ENCODE assay signal across 2 cellular contexts in the genomic region with DNA sequence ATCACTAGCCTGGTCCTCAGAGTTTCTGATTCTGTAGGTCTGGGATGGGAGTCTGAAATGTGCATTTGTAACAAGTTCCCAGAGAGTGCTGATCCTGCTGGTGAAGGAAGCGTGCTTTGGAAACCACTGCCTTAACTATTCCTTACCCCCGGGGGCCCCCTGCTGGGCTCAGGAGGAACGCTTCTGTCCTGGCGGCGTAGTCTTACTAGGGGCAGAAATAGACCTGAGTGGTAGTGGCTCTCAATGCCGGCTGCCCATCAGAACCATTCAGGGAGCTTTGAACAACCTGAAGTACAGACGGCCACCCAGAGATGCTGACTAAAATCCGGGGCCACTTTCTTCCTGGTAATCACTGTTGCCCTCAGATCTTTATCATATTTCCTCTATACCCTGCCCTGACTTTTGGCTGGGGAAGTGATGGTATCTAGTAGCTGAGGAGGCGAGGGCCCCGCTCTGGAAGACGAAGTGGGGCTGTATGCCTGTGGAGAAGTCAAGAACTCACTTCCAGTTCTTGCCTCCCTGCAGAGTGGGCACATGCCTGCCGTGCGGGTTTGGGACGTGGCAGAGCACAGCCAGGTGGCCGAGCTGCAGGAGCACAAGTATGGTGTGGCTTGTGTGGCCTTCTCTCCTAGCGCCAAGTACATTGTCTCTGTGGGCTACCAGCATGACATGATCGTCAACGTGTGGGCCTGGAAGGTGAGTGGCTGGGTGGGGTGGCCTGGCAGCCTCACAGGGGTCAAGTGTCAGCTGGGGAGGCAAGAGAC.
TF ChIP-seq lines count a peak whose summit lies in the region.

No MANE protein-coding gene starts in this region.

TF ChIP-seq in GM12891, 5 proteins besides CTCF, POLR2A, EP300 and RAD21 (continued from another document):
- TF ChIP-seq SPI1 (IDR thresholded peaks at IDR 0.05; ENCODE audit: low read depth, low read length) (no peak), TAF1 (IDR thresholded peaks at IDR 0.05; ENCODE audit: low read depth, low read length) (no peak), PAX5 (IDR thresholded peaks at IDR 0.05; ENCODE audit: insufficient read depth, low read length, severe bottlenecking) (no peak), POLR2AphosphoS5 (IDR thresholded peaks at IDR 0.05; ENCODE audit: low read depth, low read length) (no peak)

TF ChIP-seq in GM12878, 131 proteins besides CTCF, POLR2A, EP300 and RAD21 (continued from another document and continues in another):
- TF ChIP-seq KAT2A (conservative IDR thresholded peaks at IDR 0.05; ENCODE audit: control insufficient read depth, low read depth, low read length) (no peak), HDAC2 (IDR thresholded peaks at IDR 0.05) (no peak), NFXL1 (IDR thresholded peaks at IDR 0.05; ENCODE audit: borderline replicate concordance) (no peak), SUPT20H (IDR thresholded peaks at IDR 0.05; ENCODE audit: borderline replicate concordance, control insufficient read depth, low read depth, low read length) (no peak), RB1 (IDR thresholded peaks at IDR 0.05; ENCODE audit: borderline replicate concordance) (no peak), YY1 (IDR thresholded peaks at IDR 0.05; ENCODE audit: low read depth, low read length) (peak; percentile 77), IKZF1 (conservative IDR thresholded peaks at IDR 0.05) (peak; percentile 53), RCOR1 (conservative IDR thresholded peaks at IDR 0.05; ENCODE audit: low read depth, low read length) (no peak), HCFC1 (IDR thresholded peaks at IDR 0.05; ENCODE audit: low read length) (no peak), MEF2B (IDR thresholded peaks at IDR 0.05; ENCODE audit: partially characterized antibody, poor library complexity, severe bottlenecking) (no peak), ATF7 (IDR thresholded peaks at IDR 0.05; ENCODE audit: low read depth) (no peak), MTA3 (IDR thresholded peaks at IDR 0.05; ENCODE audit: borderline replicate concordance, low read length) (no peak), NBN (IDR thresholded peaks at IDR 0.05) (no peak), ASH2L (IDR thresholded peaks at IDR 0.05; ENCODE audit: borderline replicate concordance, low read depth) (no peak), RUNX3 (IDR thresholded peaks at IDR 0.05; ENCODE audit: low read length) (peak; percentile 51), CBFB (IDR thresholded peaks at IDR 0.05; ENCODE audit: low read depth) (peak; percentile 39; the same call in 1 of the 2 replicates), KLF5 (IDR thresholded peaks at IDR 0.05; ENCODE audit: partially characterized antibody) (no peak), EGR1 (IDR thresholded peaks at IDR 0.05; ENCODE audit: borderline replicate concordance in 1 of 2, low read depth in 2 of 2, low read length in 2 of 2) (no peak), ZZZ3 (IDR thresholded peaks at IDR 0.05; ENCODE audit: control insufficient read depth, insufficient read length, low read depth) (no peak), IKZF2 (IDR thresholded peaks at IDR 0.05) (peak; percentile 22 to 23; a peak in 1 of 4 replicates), RAD51 (IDR thresholded peaks at IDR 0.05) (no peak), ESRRA (IDR thresholded peaks at IDR 0.05; ENCODE audit: low read length) (no peak), RBBP5 (conservative IDR thresholded peaks at IDR 0.05) (no peak), POU2F2 (IDR thresholded peaks at IDR 0.05; ENCODE audit: borderline replicate concordance, low read depth, low read length) (no peak), TARDBP (IDR thresholded peaks at IDR 0.05; ENCODE audit: borderline replicate concordance) (no peak), MYB (IDR thresholded peaks at IDR 0.05; ENCODE audit: borderline replicate concordance, low read depth, low read length) (no peak), PAX8 (IDR thresholded peaks at IDR 0.05) (no peak), CHD4 (IDR thresholded peaks at IDR 0.05) (no peak), RFX5 (IDR thresholded peaks at IDR 0.05; ENCODE audit: low read depth, low read length) (no peak), LARP7 (IDR thresholded peaks at IDR 0.05) (0 out of 2 replicates have a peak, but pooled peaks have one; percentile 35), GABPA (IDR thresholded peaks at IDR 0.05; ENCODE audit: low read depth) (no peak), HDAC6 (IDR thresholded peaks at IDR 0.05; ENCODE audit: unreplicated experiment) (no peak), CHD2 (IDR thresholded peaks at IDR 0.05; ENCODE audit: borderline replicate concordance, low read depth, low read length) (no peak), SMC3 (IDR thresholded peaks at IDR 0.05; ENCODE audit: borderline replicate concordance, low read length) (peak; percentile 98), YBX1 (IDR thresholded peaks at IDR 0.05) (no peak), JUND (IDR thresholded peaks at IDR 0.05; ENCODE audit: low read depth, low read length) (no peak), HDGF (IDR thresholded peaks at IDR 0.05) (no peak), SREBF1 (IDR thresholded peaks at IDR 0.05; ENCODE audit: low read length) (no peak), NFIC (IDR thresholded peaks at IDR 0.05; ENCODE audit: low read depth, low read length) (no peak), EED (IDR thresholded peaks at IDR 0.05; ENCODE audit: low read depth) (0 out of 2 replicates have a peak, but pooled peaks have one; percentile 38), ZNF207 (IDR thresholded peaks at IDR 0.05; ENCODE audit: borderline replicate concordance) (no peak), RELA (IDR thresholded peaks at IDR 0.05; ENCODE audit: borderline replicate concordance, partially characterized antibody) (peak; percentile 43), TCF12 (IDR thresholded peaks at IDR 0.05; ENCODE audit: low read depth, low read length) (no peak), BMI1 (IDR thresholded peaks at IDR 0.05; ENCODE audit: borderline replicate concordance) (no peak)
- TF ChIP-seq, protein P1, sequence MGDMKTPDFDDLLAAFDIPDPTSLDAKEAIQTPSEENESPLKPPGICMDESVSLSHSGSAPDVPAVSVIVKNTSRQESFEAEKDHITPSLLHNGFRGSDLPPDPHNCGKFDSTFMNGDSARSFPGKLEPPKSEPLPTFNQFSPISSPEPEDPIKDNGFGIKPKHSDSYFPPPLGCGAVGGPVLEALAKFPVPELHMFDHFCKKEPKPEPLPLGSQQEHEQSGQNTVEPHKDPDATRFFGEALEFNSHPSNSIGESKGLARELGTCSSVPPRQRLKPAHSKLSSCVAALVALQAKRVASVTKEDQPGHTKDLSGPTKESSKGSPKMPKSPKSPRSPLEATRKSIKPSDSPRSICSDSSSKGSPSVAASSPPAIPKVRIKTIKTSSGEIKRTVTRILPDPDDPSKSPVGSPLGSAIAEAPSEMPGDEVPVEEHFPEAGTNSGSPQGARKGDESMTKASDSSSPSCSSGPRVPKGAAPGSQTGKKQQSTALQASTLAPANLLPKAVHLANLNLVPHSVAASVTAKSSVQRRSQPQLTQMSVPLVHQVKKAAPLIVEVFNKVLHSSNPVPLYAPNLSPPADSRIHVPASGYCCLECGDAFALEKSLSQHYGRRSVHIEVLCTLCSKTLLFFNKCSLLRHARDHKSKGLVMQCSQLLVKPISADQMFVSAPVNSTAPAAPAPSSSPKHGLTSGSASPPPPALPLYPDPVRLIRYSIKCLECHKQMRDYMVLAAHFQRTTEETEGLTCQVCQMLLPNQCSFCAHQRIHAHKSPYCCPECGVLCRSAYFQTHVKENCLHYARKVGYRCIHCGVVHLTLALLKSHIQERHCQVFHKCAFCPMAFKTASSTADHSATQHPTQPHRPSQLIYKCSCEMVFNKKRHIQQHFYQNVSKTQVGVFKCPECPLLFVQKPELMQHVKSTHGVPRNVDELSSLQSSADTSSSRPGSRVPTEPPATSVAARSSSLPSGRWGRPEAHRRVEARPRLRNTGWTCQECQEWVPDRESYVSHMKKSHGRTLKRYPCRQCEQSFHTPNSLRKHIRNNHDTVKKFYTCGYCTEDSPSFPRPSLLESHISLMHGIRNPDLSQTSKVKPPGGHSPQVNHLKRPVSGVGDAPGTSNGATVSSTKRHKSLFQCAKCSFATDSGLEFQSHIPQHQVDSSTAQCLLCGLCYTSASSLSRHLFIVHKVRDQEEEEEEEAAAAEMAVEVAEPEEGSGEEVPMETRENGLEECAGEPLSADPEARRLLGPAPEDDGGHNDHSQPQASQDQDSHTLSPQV (IDR thresholded peaks at IDR 0.05): peak; percentile 62; the same call in 1 of the 2 replicates
- TF ChIP-seq, protein P2, sequence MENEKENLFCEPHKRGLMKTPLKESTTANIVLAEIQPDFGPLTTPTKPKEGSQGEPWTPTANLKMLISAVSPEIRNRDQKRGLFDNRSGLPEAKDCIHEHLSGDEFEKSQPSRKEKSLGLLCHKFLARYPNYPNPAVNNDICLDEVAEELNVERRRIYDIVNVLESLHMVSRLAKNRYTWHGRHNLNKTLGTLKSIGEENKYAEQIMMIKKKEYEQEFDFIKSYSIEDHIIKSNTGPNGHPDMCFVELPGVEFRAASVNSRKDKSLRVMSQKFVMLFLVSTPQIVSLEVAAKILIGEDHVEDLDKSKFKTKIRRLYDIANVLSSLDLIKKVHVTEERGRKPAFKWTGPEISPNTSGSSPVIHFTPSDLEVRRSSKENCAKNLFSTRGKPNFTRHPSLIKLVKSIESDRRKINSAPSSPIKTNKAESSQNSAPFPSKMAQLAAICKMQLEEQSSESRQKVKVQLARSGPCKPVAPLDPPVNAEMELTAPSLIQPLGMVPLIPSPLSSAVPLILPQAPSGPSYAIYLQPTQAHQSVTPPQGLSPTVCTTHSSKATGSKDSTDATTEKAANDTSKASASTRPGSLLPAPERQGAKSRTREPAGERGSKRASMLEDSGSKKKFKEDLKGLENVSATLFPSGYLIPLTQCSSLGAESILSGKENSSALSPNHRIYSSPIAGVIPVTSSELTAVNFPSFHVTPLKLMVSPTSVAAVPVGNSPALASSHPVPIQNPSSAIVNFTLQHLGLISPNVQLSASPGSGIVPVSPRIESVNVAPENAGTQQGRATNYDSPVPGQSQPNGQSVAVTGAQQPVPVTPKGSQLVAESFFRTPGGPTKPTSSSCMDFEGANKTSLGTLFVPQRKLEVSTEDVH (IDR thresholded peaks at IDR 0.05; ENCODE audit: low read depth, partially characterized antibody): no peak
- TF ChIP-seq, protein P3, sequence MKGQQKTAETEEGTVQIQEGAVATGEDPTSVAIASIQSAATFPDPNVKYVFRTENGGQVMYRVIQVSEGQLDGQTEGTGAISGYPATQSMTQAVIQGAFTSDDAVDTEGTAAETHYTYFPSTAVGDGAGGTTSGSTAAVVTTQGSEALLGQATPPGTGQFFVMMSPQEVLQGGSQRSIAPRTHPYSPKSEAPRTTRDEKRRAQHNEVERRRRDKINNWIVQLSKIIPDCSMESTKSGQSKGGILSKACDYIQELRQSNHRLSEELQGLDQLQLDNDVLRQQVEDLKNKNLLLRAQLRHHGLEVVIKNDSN (IDR thresholded peaks at IDR 0.05; ENCODE audit: borderline replicate concordance, extremely low read length, insufficient read depth, low read depth, low read length): no peak
- TF ChIP-seq, protein P4, sequence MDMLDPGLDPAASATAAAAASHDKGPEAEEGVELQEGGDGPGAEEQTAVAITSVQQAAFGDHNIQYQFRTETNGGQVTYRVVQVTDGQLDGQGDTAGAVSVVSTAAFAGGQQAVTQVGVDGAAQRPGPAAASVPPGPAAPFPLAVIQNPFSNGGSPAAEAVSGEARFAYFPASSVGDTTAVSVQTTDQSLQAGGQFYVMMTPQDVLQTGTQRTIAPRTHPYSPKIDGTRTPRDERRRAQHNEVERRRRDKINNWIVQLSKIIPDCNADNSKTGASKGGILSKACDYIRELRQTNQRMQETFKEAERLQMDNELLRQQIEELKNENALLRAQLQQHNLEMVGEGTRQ (IDR thresholded peaks at IDR 0.05; ENCODE audit: borderline replicate concordance, low read depth, low read length): no peak
- TF ChIP-seq, protein P5, sequence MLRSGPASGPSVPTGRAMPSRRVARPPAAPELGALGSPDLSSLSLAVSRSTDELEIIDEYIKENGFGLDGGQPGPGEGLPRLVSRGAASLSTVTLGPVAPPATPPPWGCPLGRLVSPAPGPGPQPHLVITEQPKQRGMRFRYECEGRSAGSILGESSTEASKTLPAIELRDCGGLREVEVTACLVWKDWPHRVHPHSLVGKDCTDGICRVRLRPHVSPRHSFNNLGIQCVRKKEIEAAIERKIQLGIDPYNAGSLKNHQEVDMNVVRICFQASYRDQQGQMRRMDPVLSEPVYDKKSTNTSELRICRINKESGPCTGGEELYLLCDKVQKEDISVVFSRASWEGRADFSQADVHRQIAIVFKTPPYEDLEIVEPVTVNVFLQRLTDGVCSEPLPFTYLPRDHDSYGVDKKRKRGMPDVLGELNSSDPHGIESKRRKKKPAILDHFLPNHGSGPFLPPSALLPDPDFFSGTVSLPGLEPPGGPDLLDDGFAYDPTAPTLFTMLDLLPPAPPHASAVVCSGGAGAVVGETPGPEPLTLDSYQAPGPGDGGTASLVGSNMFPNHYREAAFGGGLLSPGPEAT (IDR thresholded peaks at IDR 0.05; ENCODE audit: low read depth): no peak
- TF ChIP-seq, protein P6, sequence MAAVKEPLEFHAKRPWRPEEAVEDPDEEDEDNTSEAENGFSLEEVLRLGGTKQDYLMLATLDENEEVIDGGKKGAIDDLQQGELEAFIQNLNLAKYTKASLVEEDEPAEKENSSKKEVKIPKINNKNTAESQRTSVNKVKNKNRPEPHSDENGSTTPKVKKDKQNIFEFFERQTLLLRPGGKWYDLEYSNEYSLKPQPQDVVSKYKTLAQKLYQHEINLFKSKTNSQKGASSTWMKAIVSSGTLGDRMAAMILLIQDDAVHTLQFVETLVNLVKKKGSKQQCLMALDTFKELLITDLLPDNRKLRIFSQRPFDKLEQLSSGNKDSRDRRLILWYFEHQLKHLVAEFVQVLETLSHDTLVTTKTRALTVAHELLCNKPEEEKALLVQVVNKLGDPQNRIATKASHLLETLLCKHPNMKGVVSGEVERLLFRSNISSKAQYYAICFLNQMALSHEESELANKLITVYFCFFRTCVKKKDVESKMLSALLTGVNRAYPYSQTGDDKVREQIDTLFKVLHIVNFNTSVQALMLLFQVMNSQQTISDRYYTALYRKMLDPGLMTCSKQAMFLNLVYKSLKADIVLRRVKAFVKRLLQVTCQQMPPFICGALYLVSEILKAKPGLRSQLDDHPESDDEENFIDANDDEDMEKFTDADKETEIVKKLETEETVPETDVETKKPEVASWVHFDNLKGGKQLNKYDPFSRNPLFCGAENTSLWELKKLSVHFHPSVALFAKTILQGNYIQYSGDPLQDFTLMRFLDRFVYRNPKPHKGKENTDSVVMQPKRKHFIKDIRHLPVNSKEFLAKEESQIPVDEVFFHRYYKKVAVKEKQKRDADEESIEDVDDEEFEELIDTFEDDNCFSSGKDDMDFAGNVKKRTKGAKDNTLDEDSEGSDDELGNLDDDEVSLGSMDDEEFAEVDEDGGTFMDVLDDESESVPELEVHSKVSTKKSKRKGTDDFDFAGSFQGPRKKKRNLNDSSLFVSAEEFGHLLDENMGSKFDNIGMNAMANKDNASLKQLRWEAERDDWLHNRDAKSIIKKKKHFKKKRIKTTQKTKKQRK (IDR thresholded peaks at IDR 0.05; ENCODE audit: low read depth, low read length): no peak
- TF ChIP-seq, protein P7, sequence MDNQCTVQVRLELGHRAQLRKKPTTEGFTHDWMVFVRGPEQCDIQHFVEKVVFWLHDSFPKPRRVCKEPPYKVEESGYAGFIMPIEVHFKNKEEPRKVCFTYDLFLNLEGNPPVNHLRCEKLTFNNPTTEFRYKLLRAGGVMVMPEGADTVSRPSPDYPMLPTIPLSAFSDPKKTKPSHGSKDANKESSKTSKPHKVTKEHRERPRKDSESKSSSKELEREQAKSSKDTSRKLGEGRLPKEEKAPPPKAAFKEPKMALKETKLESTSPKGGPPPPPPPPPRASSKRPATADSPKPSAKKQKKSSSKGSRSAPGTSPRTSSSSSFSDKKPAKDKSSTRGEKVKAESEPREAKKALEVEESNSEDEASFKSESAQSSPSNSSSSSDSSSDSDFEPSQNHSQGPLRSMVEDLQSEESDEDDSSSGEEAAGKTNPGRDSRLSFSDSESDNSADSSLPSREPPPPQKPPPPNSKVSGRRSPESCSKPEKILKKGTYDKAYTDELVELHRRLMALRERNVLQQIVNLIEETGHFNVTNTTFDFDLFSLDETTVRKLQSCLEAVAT (IDR thresholded peaks at IDR 0.05): 0 out of 2 replicates have a peak, but pooled peaks have one; percentile 28
